1 cellular context compared by ENCODE assay signal in genomic region chr3:8757551-8758518, GRCh38.
TF ChIP-seq lines count a peak whose summit lies in the region.

No MANE protein-coding gene starts in this region.

TF ChIP-seq in K562, 482 proteins besides CTCF, POLR2A, EP300 and RAD21 (continued from another document):
- no peak for TF ChIP-seq AFF4 (CRISPR knock-in tag; IDR thresholded peaks at IDR 0.05)
TF ChIP-seq in K562: peak in this region for 3.
